In the genomic region with DNA sequence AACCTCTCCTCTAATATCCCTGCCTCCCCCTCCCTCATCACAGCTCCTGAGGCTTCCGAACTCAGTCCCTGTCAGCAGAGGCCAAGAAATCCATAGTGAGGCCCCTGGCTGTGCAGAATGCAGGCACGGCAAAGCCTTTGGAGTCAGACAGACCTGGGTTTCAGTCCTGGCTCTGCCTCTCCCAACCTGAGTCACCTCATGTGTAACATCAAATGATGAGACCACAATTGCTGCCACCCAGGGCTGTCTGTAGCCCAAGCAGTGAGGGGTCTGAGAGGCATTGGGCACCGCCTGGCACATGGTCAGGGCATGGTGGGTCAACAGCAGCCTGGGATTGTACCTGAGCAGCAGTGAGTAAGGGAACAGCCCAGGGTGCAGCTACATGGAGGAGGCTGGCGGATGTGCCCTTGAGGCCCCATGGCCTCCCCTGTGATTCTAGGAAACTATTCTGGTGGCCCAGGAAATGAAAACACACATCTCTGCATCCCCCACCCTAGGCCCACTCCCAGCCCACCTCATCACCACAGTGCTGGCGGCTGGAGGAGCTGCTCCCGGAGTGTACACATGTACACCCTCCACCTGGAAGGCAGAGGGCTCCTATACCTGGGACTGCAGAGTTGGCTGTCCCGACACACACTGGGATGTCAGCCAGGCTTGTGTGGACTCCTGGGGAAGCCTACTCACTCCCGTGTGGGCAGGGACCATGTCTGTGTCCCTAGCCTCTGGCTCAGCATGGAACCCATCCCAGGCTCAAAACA, we compare ENCODE assay signal across 19 cellular contexts. TPM values are rescaled to one million over a fixed set of nuclear protein-coding genes. Genes with fewer than 3 reads are reported as not detected.
A peak's percentile ranks its signal among the peaks of the same experiment; 100 is the strongest.
DNase-seq lines count a peak whose midpoint lies in the region; ATAC-seq and TF ChIP-seq lines count a peak whose summit lies in the region.
"Had no signal": no experiment of that assay in that cellular context is flagged by ENCODE, and none has a peak within 500 bp of the region (broad histone marks: within the 10 kb centered on the region; RNA-seq: fewer than 3 reads in every experiment).

No MANE protein-coding gene starts in this region.

- H3K9me3 ChIP-seq in RWPE2 (ENCODE audit: severe bottlenecking), result no peaks in the 10 kb centered on the region
- H3K9me3 ChIP-seq in right cardiac atrium (ENCODE audit: control insufficient read depth, low read length), result no peaks in the 10 kb centered on the region
- H3K9me3 ChIP-seq: esophagus squamous epithelium, neutrophil, right lobe of liver, uterus had no signal

- no peak overlapping the region for H3K4me3 ChIP-seq in RWPE2 (ENCODE audit: severe bottlenecking)
- no peak overlapping the region for H3K4me3 ChIP-seq in right cardiac atrium (ENCODE audit: low read length)
- H3K4me3 ChIP-seq: esophagus squamous epithelium, right lobe of liver, uterus had no signal

- H3K36me3 ChIP-seq in RWPE2 (ENCODE audit: low read depth), result no peaks in the 10 kb centered on the region
- H3K36me3 ChIP-seq: esophagus squamous epithelium, neutrophil, right lobe of liver, uterus had no signal

- DNase-seq in ELR (ENCODE audit: low read depth) (peak; percentile 23), RWPE2 (ENCODE audit: low spot score) (no peak), right cardiac atrium (peak in 2 of 3 donors; percentile 16 to 39), posterior vena cava (ENCODE audit: low spot score) (peak; percentile 67), superior temporal gyrus (ENCODE audit: extremely low spot score) (no peak), epidermal melanocyte (ENCODE audit: insufficient read length, low spot score) (no peak)
- DNase-seq: activated CD4-positive, CD25-positive, alpha-beta regulatory T cell; activated T-cell treated with anti-CD3 and anti-CD28 coated beads, Interleukin-2, amount 50 U/mL, for 48 hours; esophagus squamous epithelium; KG1; NCI-H1092; NCI-H2081 treated with DMSO at 0.1 percent for 48 hours; NCI-H510A treated with DMSO at 0.1 percent for 48 hours; right lobe of liver; T-helper 17 cell had no signal

- ATAC-seq in RWPE2 (ENCODE audit: low read depth) (peak; percentile 18; the same call in 1 of the 3 replicates), right cardiac atrium (peak in 1 of 2 donors; percentile 7), HG02852 (IDR thresholded peaks at IDR 0.05; ENCODE audit: unreplicated experiment) (no peak), GM18873 (IDR thresholded peaks at IDR 0.05; ENCODE audit: low FRiP score, unreplicated experiment) (no peak)
- ATAC-seq: T-helper 17 cell had no signal

- no peak for TF ChIP-seq CTCF in RWPE2 (IDR thresholded peaks at IDR 0.05; ENCODE audit: poor library complexity, severe bottlenecking)

- H3K4me1 ChIP-seq in RWPE2 (ENCODE audit: insufficient read depth, poor library complexity, severe bottlenecking), result no peaks in the 10 kb centered on the region
- peaks cover 5% of the 10 kb centered on the region for H3K4me1 ChIP-seq in right cardiac atrium (ENCODE audit: control insufficient read depth, insufficient read depth, low read length)
- H3K4me1 ChIP-seq: uterus had no signal

- H3K27ac ChIP-seq in RWPE2 (ENCODE audit: poor library complexity, severe bottlenecking), result no peak overlapping the region
- peak overlapping the region; percentile 25 for H3K27ac ChIP-seq in right cardiac atrium (ENCODE audit: low read length)
- H3K27ac ChIP-seq: neutrophil, right lobe of liver had no signal

- H3K27me3 ChIP-seq in RWPE2 (ENCODE audit: insufficient read depth, poor library complexity, severe bottlenecking), result no peaks in the 10 kb centered on the region
- no peaks in the 10 kb centered on the region for H3K27me3 ChIP-seq in right cardiac atrium (ENCODE audit: control insufficient read depth, insufficient read depth)
- H3K27me3 ChIP-seq: neutrophil, right lobe of liver, uterus had no signal

- intact Hi-C loops in right cardiac atrium (cut with DNase I) (loop anchor here in 3 of 4 donors (2.0 to 5.0 kb wide), 2 partner anchors 85 to 87 kb away; no protein-coding TSS in a partner anchor), posterior vena cava (cut with DNase I) (no loop called here)

- WGBS in right cardiac atrium, result 85% methylated on average over 8 of the region's 8 CpGs

RNA-seq across cellular contexts. Expression of a gene that starts 7.7 kb away (rescaled TPM):
- total RNA-seq in right cardiac atrium (not detected), posterior vena cava (not detected)
- not detected for polyA plus RNA-seq in right cardiac atrium
- total RNA-seq: T-helper 17 cell had no signal

RNA-seq across cellular contexts. Expression of a gene that starts 11.7 kb away (rescaled TPM):
- total RNA-seq in right cardiac atrium (10 to 100 TPM; 19.8 to 38.8 (median 28.7) TPM), posterior vena cava (10 to 100 TPM; 74.4 to 95.7 TPM)
- 18.7 TPM for polyA plus RNA-seq in right cardiac atrium
- total RNA-seq: T-helper 17 cell had no signal

RNA-seq across cellular contexts. Expression of a gene that starts 47.0 kb away (rescaled TPM):
- total RNA-seq in right cardiac atrium, result under 1 TPM; 0.25 to 0.39 (median 0.28) TPM
- polyA plus RNA-seq in right cardiac atrium, result 0.18 TPM
- total RNA-seq in posterior vena cava, result 1 to 10 TPM in 1 of 2 donors, under 1 TPM in 1; 0.60 to 1.0 TPM

RNA-seq across cellular contexts. Expression of a gene that starts 55.9 kb away (rescaled TPM):
- total RNA-seq in right cardiac atrium (10 to 100 TPM; 14.6 to 19.4 (median 16.3) TPM), posterior vena cava (10 to 100 TPM; 20.0 to 22.4 TPM)
- polyA plus RNA-seq in right cardiac atrium, result 15.2 TPM

Comparison
In these comparisons a context has a peak if more than half of its experiments do, and no peak if none do; other contexts are left out.
1. DNase-seq: peak in ELR (single experiment), right cardiac atrium (2 of 3) and posterior vena cava (single experiment); none in RWPE2 (single experiment), superior temporal gyrus (single experiment) and epidermal melanocyte (single experiment).
2. intact Hi-C loops: an anchor here in right cardiac atrium (2.0 to 5.0 kb wide); none called in posterior vena cava.